30 cellular contexts compared by ENCODE assay signal in the genomic region with DNA sequence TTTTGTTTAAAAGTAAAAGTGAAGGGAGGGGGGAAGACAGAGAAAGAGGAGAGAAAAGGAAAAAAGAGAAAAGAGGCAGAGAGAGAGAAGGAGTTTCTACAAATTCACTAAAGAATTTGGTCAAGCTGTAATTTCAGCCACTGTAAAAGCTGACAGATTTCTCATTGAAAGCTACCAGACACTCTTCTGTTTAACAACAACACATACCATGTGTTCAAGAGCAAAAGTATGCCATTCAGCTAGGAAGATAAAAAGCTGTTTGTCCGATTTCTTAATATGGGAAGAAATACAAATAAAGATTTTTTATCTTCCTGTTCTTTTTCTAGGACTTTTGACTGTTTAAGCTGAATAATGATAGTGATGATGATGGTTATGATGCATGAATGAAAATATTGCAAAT.
"Had no signal": no experiment of that assay in that cellular context is flagged by ENCODE, and none has a peak within 500 bp of the region (broad histone marks: within the 10 kb centered on the region; RNA-seq: fewer than 3 reads in every experiment).

No MANE protein-coding gene starts in this region.

- H3K4me1 ChIP-seq: prostate gland had no signal

- H3K4me3 ChIP-seq: esophagus muscularis mucosa, ovary, prostate gland, sigmoid colon, tibial artery had no signal

- DNase-seq: activated CD4-positive, alpha-beta T cell treated with anti-CD3 and anti-CD28 coated beads for 4 hours; activated CD4-positive, alpha-beta T cell treated with anti-CD3 and anti-CD28 coated beads, Interleukin-2, amount 50 U/mL, for 4 hours; activated CD4-positive, CD25-positive, alpha-beta regulatory T cell; activated CD8-positive, alpha-beta memory T cell treated with anti-CD3 and anti-CD28 coated beads for 24 hours; activated effector memory CD4-positive, alpha-beta T cell treated with anti-CD3 and anti-CD28 coated beads, Interleukin-2, amount 50 U/mL, for 16 hours; activated naive CD4-positive, alpha-beta T cell treated with anti-CD3 and anti-CD28 coated beads, Interleukin-2, amount 10 ng/mL, durations not matched to agents 7 days and 5 days; activated naive CD8-positive, alpha-beta T cell treated with anti-CD3 and anti-CD28 coated beads, Interleukin-2, amount 10 ng/mL, durations not matched to agents 7 days and 5 days; activated T-cell treated with anti-CD3 and anti-CD28 coated beads, Interleukin-2, amount 50 U/mL, for 1 hour; amniotic stem cell; endodermal cell; head of caudate nucleus; hippocampal formation; left cardiac atrium; left ventricle myocardium superior; midbrain; naive thymus-derived CD4-positive, alpha-beta T cell; ovary; retina; sigmoid colon; small intestine; stimulated activated CD4-positive, alpha-beta T cell treated with anti-CD3 and anti-CD28 coated beads, Interleukin-1b, Interleukin-23, amount 100 ng/mL, for 48 hours; stimulated activated CD4-positive, alpha-beta T cell treated with anti-CD3 and anti-CD28 coated beads, Interleukin-4, amount 100 ng/mL, for 4 hours; stimulated activated CD8-positive, alpha-beta memory T cell treated with anti-CD3 and anti-CD28 coated beads, Interleukin-4, amount 100 ng/mL, for 48 hours; stimulated activated naive CD8-positive, alpha-beta T cell treated with anti-CD3 and anti-CD28 coated beads, Interleukin-15, amount 100 ng/mL, for 72 hours; substantia nigra; T-cell; tibial artery had no signal

- H3K9me3 ChIP-seq: esophagus muscularis mucosa, ovary, prostate gland, sigmoid colon, tibial artery had no signal

- ATAC-seq: left cardiac atrium; left ventricle myocardium superior; naive thymus-derived CD4-positive, alpha-beta T cell; stimulated activated memory B cell treated with anti-CD40 and anti-IgM and Interleukin-4, amounts not matched to agents 10 μg/mL and 1 μg/mL and 100 μg/mL, for 72 hours; stimulated activated naive CD8-positive, alpha-beta T cell treated with anti-CD3 and anti-CD28 coated beads, Interleukin-15, amount 100 ng/mL, for 72 hours; T-cell had no signal

- H3K36me3 ChIP-seq: esophagus muscularis mucosa, ovary, prostate gland, sigmoid colon, tibial artery had no signal

- H3K27ac ChIP-seq: esophagus muscularis mucosa, ovary, prostate gland, sigmoid colon, tibial artery had no signal

- H3K27me3 ChIP-seq: esophagus muscularis mucosa, ovary, sigmoid colon, tibial artery had no signal
